In genomic region chr1:201602413-201603265, GRCh38 we compare ENCODE assay signal across 1 cellular context.
TF ChIP-seq lines count a peak whose summit lies in the region.

No MANE protein-coding gene starts in this region.

TF ChIP-seq in K562, 482 proteins besides CTCF, POLR2A, EP300 and RAD21 (continued from another document):
- TF ChIP-seq POLR2AphosphoS2 (IDR thresholded peaks at IDR 0.05; ENCODE audit: low read length) = no peak
- TF ChIP-seq FOSL1 (tag; conservative IDR thresholded peaks at IDR 0.05) = peak; percentile 91
- no peak for TF ChIP-seq DACH1 (IDR thresholded peaks at IDR 0.05; ENCODE audit: partially characterized antibody)
- no peak for TF ChIP-seq ZBTB9 (CRISPR knock-in tag; IDR thresholded peaks at IDR 0.05)
- TF ChIP-seq UBTF (IDR thresholded peaks at IDR 0.05; ENCODE audit: borderline replicate concordance in 1 of 2, low read depth in 2 of 2, low read length in 2 of 2) = peak in 1 of 2 experiments; percentile 70; a peak in 1 of 4 replicates
- TF ChIP-seq CREM (IDR thresholded peaks at IDR 0.05; ENCODE audit: low read depth) = peak; percentile 53
- peak; percentile 25; the same call in 1 of the 2 replicates for TF ChIP-seq NCOR1 (IDR thresholded peaks at IDR 0.05)
- TF ChIP-seq JUNB (CRISPR knock-in tag; conservative IDR thresholded peaks at IDR 0.05) = no peak
- TF ChIP-seq THRB (CRISPR knock-in tag; conservative IDR thresholded peaks at IDR 0.05) = no peak
- 0 out of 2 replicates have a peak, but pooled peaks have one; percentile 44 for TF ChIP-seq SMARCE1 (IDR thresholded peaks at IDR 0.05)
- TF ChIP-seq SMARCC2 (IDR thresholded peaks at IDR 0.05; ENCODE audit: low read depth) = peak; percentile 58; the same call in 1 of the 2 replicates
- TF ChIP-seq JUN (IDR thresholded peaks at IDR 0.05; ENCODE audit: borderline replicate concordance, low read depth, low read length) = peak; percentile 76; the same call in 1 of the 2 replicates
- TF ChIP-seq JUN (CRISPR knock-in tag; IDR thresholded peaks at IDR 0.05; ENCODE audit: borderline replicate concordance) = no peak
- 0 out of 2 replicates have a peak, but pooled peaks have one; percentile 25 for TF ChIP-seq MAFK (IDR thresholded peaks at IDR 0.05; ENCODE audit: low read length)
- TF ChIP-seq BCOR (IDR thresholded peaks at IDR 0.05) = no peak
- 0 out of 2 replicates have a peak, but pooled peaks have one; percentile 14 for TF ChIP-seq TEAD4 (IDR thresholded peaks at IDR 0.05; ENCODE audit: low read length)
- TF ChIP-seq TEAD4 (CRISPR knock-in tag; IDR thresholded peaks at IDR 0.05; ENCODE audit: borderline replicate concordance) = no peak
- no peak for TF ChIP-seq CUX1 (CRISPR knock-in tag; IDR thresholded peaks at IDR 0.05)
- peak; percentile 28; the same call in 1 of the 2 replicates for TF ChIP-seq SMARCA5 (IDR thresholded peaks at IDR 0.05)
- 0 out of 2 replicates have a peak, but pooled peaks have one; percentile 48 for TF ChIP-seq LCOR (CRISPR knock-in tag; IDR thresholded peaks at IDR 0.05)
- TF ChIP-seq GABPB2 (CRISPR knock-in tag; conservative IDR thresholded peaks at IDR 0.05) = no peak
- TF ChIP-seq MAZ (CRISPR knock-in tag; conservative IDR thresholded peaks at IDR 0.05 in 1 of 2, IDR thresholded peaks at IDR 0.05 in 1 of 2) = peak; percentile 43 to 53; a peak in 3 of 4 replicates
- no peak for TF ChIP-seq HDAC2 (IDR thresholded peaks at IDR 0.05)
- TF ChIP-seq CSDE1 (IDR thresholded peaks at IDR 0.05) = no peak
- TF ChIP-seq REST (CRISPR knock-in tag; IDR thresholded peaks at IDR 0.05; ENCODE audit: low read depth) = 0 out of 2 replicates have a peak, but pooled peaks have one; percentile 29
- no peak for TF ChIP-seq PRMT5 (CRISPR knock-in tag; IDR thresholded peaks at IDR 0.05)
- peak; percentile 22; the same call in 1 of the 2 replicates for TF ChIP-seq VEZF1 (CRISPR knock-in tag; IDR thresholded peaks at IDR 0.05)
- peak; percentile 77 for TF ChIP-seq NFE2 (IDR thresholded peaks at IDR 0.05; ENCODE audit: low read depth)
- peak; percentile 81 for TF ChIP-seq SMARCA4 (IDR thresholded peaks at IDR 0.05)
- TF ChIP-seq DMBX1 (CRISPR knock-in tag; IDR thresholded peaks at IDR 0.05; ENCODE audit: borderline replicate concordance) = 0 out of 2 replicates have a peak, but pooled peaks have one; percentile 39
- TF ChIP-seq ARID1B (IDR thresholded peaks at IDR 0.05) = peak; percentile 67
- TF ChIP-seq MIER1 (IDR thresholded peaks at IDR 0.05; ENCODE audit: low read depth) = no peak
- no peak for TF ChIP-seq PML (IDR thresholded peaks at IDR 0.05; ENCODE audit: low read length)
- peak; percentile 84; the same call in 1 of the 2 replicates for TF ChIP-seq DPF2 (IDR thresholded peaks at IDR 0.05)
- peak; percentile 28; the same call in 1 of the 2 replicates for TF ChIP-seq CBFA2T3 (IDR thresholded peaks at IDR 0.05)
- no peak for TF ChIP-seq CREB5 (CRISPR knock-in tag; IDR thresholded peaks at IDR 0.05)
- TF ChIP-seq ELF1 (tag; IDR thresholded peaks at IDR 0.05) = no peak
- TF ChIP-seq PHF20 (IDR thresholded peaks at IDR 0.05; ENCODE audit: partially characterized antibody) = no peak
- TF ChIP-seq RUNX1 (IDR thresholded peaks at IDR 0.05; ENCODE audit: low read depth) = no peak
- TF ChIP-seq JUND (IDR thresholded peaks at IDR 0.05; ENCODE audit: borderline replicate concordance, low read depth, low read length) = peak; percentile 95
- TF ChIP-seq JUND (tag; IDR thresholded peaks at IDR 0.05; ENCODE audit: borderline replicate concordance, low read depth, low read length) = peak; percentile 87; the same call in 2 of the 3 replicates
- TF ChIP-seq KAT7 (CRISPR knock-in tag; IDR thresholded peaks at IDR 0.05; ENCODE audit: borderline replicate concordance) = 0 out of 2 replicates have a peak, but pooled peaks have one; percentile 33
- peak; percentile 55; the same call in 1 of the 2 replicates for TF ChIP-seq TFAP4 (CRISPR knock-in tag; IDR thresholded peaks at IDR 0.05; ENCODE audit: borderline replicate concordance)
- peak; percentile 23; the same call in 1 of the 2 replicates for TF ChIP-seq DEAF1 (CRISPR knock-in tag; IDR thresholded peaks at IDR 0.05)
- no peak for TF ChIP-seq LARP7 (IDR thresholded peaks at IDR 0.05)
- TF ChIP-seq BHLHE40 (IDR thresholded peaks at IDR 0.05; ENCODE audit: low read length) = 0 out of 2 replicates have a peak, but pooled peaks have one; percentile 13
- TF ChIP-seq RFX1 (IDR thresholded peaks at IDR 0.05) = no peak
